ENCODE assay signal across 28 cellular contexts in the genomic region with DNA sequence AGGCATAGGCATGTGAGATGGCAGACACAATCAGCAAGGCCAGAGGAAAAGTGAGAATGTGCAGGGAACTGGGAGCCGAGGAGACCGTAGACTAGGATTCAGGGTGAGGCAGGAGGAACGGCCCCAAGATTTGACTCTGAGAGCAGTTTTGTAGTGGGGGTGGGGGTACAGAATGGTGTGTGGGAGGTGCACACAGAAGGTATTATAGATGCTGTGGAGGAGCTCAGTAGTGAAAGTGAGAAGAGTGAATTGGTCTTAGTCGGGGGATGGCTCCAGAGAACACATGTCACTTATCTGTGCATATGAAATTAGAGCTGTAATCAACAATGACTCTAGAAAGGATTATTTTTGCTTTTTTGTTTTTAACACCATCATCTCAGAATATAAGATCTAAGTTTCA. TPM values are rescaled to one million over a fixed set of nuclear protein-coding genes. Genes with fewer than 3 reads are reported as not detected.
DNase-seq lines count a peak whose midpoint lies in the region; ATAC-seq, FAIRE-seq and TF ChIP-seq lines count a peak whose summit lies in the region.
"Had no signal": no experiment of that assay in that cellular context is flagged by ENCODE, and none has a peak within 500 bp of the region (broad histone marks: within the 10 kb centered on the region; RNA-seq: fewer than 3 reads in every experiment).

No MANE protein-coding gene starts in this region.

- H3K36me3 ChIP-seq in GM12878 (ENCODE audit: control insufficient read depth in 2 of 2, insufficient read depth in 2 of 2, low read length in 1 of 2), result peaks cover 3 to 20% of the 10 kb centered on the region in 2 experiments; a peak in 2 of 4 replicates

- TF ChIP-seq RAD21 in GM12878 (IDR thresholded peaks at IDR 0.05; ENCODE audit: insufficient read depth, low read depth, low read length), result no peak

- peaks cover 47% of the 10 kb centered on the region for H3K4me1 Mint-ChIP-seq in progenitor cell of endocrine pancreas (ENCODE audit: low read depth)

- no peaks in the 10 kb centered on the region for H3K27me3 Mint-ChIP-seq in progenitor cell of endocrine pancreas

- H3K36me3 Mint-ChIP-seq in progenitor cell of endocrine pancreas (ENCODE audit: insufficient read depth), result peaks cover 23% of the 10 kb centered on the region

- no peaks in the 10 kb centered on the region for H3K27me3 ChIP-seq in GM12878 (replicated peaks in 1 of 2; ENCODE audit: control insufficient read depth in 2 of 2, insufficient read depth in 2 of 2, low read length in 1 of 2)
- H3K27me3 ChIP-seq: BLaER1, body of pancreas, neural progenitor cell, stomach, tibial nerve had no signal

- FAIRE-seq in GM12891 (lab: Jason Lieb, UNC), result peak; percentile 78
- FAIRE-seq in GM12878 (lab: Jason Lieb, UNC), result no peak
- FAIRE-seq: endothelial cell of umbilical vein had no signal

- TF ChIP-seq CTCF in GM12878 (IDR thresholded peaks at IDR 0.05 in 2 of 3, conservative IDR thresholded peaks at IDR 0.05 in 1 of 3; ENCODE audit: control insufficient read depth in 2 of 3, extremely low read depth in 1 of 3, insufficient read depth in 1 of 3, low read depth in 3 of 3, low read length in 3 of 3) (no peak), progenitor cell of endocrine pancreas (IDR thresholded peaks at IDR 0.05; ENCODE audit: unreplicated experiment) (no peak)

- in situ Hi-C loops in GM12878 (cut with MboI), result no loop called here

- no peaks in the 10 kb centered on the region for H3K9me3 Mint-ChIP-seq in progenitor cell of endocrine pancreas (ENCODE audit: low read depth)
- H3K9me3 Mint-ChIP-seq: GM23338, neural progenitor cell had no signal

- RAD21 ChIA-PET in GM12878 (lab: Charles Lee; ENCODE audit: unreplicated experiment), result interaction anchor here (0.9 to 1.0 kb wide), 3 partner anchors 9 to 180 kb away, joined by 3 to 4 read pairs (median 3); no protein-coding TSS in a partner anchor

- SMC1A ChIA-PET in GM12878 (lab: Charles Lee; ENCODE audit: uncharacterized antibody, unreplicated experiment), result interaction anchor here (1.0 to 7.0 kb wide), 3 partner anchors 11 to 80 kb away, joined by 3 to 43 read pairs (median 11); no protein-coding TSS in a partner anchor

- H3K79me2 ChIP-seq in GM12878 (ENCODE audit: control insufficient read depth, insufficient read depth, low read length), result peaks cover 5% of the 10 kb centered on the region

- POLR2A ChIA-PET in GM12878 (lab: Charles Lee), result interaction anchor here (0.6 kb wide), 1 partner anchor 991 kb away, joined by 4 read pairs; no protein-coding TSS in a partner anchor

- H3K27ac ChIP-seq in GM12878 (ENCODE audit: control insufficient read depth, insufficient read depth), result no peak overlapping the region
- H3K27ac ChIP-seq: BLaER1, body of pancreas, neural progenitor cell, parathyroid adenoma, stomach had no signal

- WGBS in GM12878 (ENCODE audit: insufficient coverage, insufficient replicate concordance, low lambda C conversion rate, missing lambda C conversion rate), result 52% methylated on average over 4 of the region's 4 CpGs

- peak overlapping the region; percentile 49 for H3K4me2 ChIP-seq in GM12878 (ENCODE audit: control insufficient read depth, insufficient read depth)
- H3K4me2 ChIP-seq: BLaER1, GM23338, neural progenitor cell had no signal

- ATAC-seq in GM21526 (IDR thresholded peaks at IDR 0.05; ENCODE audit: low FRiP score, unreplicated experiment) (peak; percentile 50), GM12878 (peak; percentile 72), GM21423 (IDR thresholded peaks at IDR 0.05; ENCODE audit: unreplicated experiment) (no peak)
- ATAC-seq: PC-3 had no signal

- no peak overlapping the region for H3K4me3 ChIP-seq in GM12878
- H3K4me3 ChIP-seq: BLaER1, body of pancreas, GM23338, neural progenitor cell, stomach, tibial nerve had no signal

- H3K9ac ChIP-seq in GM12878 (ENCODE audit: control insufficient read depth, insufficient read depth, low read length), result no peak overlapping the region
- H3K9ac ChIP-seq: BLaER1, neural progenitor cell, parathyroid adenoma had no signal

- intact Hi-C loops in GM12878 (cut with micrococcal nuclease; ENCODE audit: unreplicated experiment), result loop anchor here (1.0 to 10.0 kb wide), 3 partner anchors 80 to 350 kb away; partner anchors contain the start of genes EIF2B1 and GTF2H3

- no TSS peak for BruUV-seq in GM12878 (replicated peaks; lab: Mats Ljungman, UMichigan)

- peak overlapping the region; percentile 6 for H3K27ac Mint-ChIP-seq in progenitor cell of endocrine pancreas
- H3K27ac Mint-ChIP-seq: GM23338, neural progenitor cell had no signal

- H2AFZ ChIP-seq in GM12878 (ENCODE audit: control insufficient read depth, low read depth, low read length), result no peak overlapping the region
- H2AFZ ChIP-seq: GM23338, neural progenitor cell, parathyroid adenoma had no signal

- TF ChIP-seq EP300 in GM12878 (IDR thresholded peaks at IDR 0.05; ENCODE audit: borderline replicate concordance in 1 of 2, control insufficient read depth in 1 of 2, low read depth in 2 of 2, low read length in 2 of 2), result no peak

- peaks cover 13% of the 10 kb centered on the region for H3K4me1 ChIP-seq in GM12878 (ENCODE audit: control insufficient read depth, insufficient read depth, low read length)

- H4K20me1 ChIP-seq in GM12878 (ENCODE audit: control insufficient read depth, insufficient read depth), result no peaks in the 10 kb centered on the region; the same call in 1 of the 2 replicates

- CTCF ChIA-PET in GM12878 (lab: Yijun Ruan, JAX), result interaction anchor here (0.9 to 7.7 kb wide), 13 partner anchors 9 to 383 kb away, joined by 3 to 101 read pairs (median 4); partner anchors contain the start of gene DDX55

- no peaks in the 10 kb centered on the region for H3K9me3 ChIP-seq in GM12878 (replicated peaks; ENCODE audit: control insufficient read depth, insufficient read depth, low read length)
- H3K9me3 ChIP-seq: BLaER1, body of pancreas, stomach, tibial nerve had no signal

- no peak overlapping the region for H3K4me3 Mint-ChIP-seq in progenitor cell of endocrine pancreas (ENCODE audit: low read depth)
- H3K4me3 Mint-ChIP-seq: GM23338, neural progenitor cell had no signal

- TF ChIP-seq POLR2A in GM12891 (IDR thresholded peaks at IDR 0.05; ENCODE audit: low read depth, low read length) (no peak), GM12878 (IDR thresholded peaks at IDR 0.05; ENCODE audit: low read depth, low read length) (no peak)

- DNase-seq in GM12891 (ENCODE audit: insufficient read length, low spot score) (no peak), GM12878 (ENCODE audit: low read depth, low spot score) (no peak), progenitor cell of endocrine pancreas (ENCODE audit: low spot score, unreplicated experiment) (no peak), HuH-7.5 (ENCODE audit: low spot score) (no peak)
- DNase-seq in stimulated activated CD8-positive, alpha-beta memory T cell treated with anti-CD3 and anti-CD28 coated beads, Interleukin-4, amount 100 ng/mL, for 48 hours, result no peak
- DNase-seq: activated CD4-positive, alpha-beta T cell treated with anti-CD3 and anti-CD28 coated beads, Interleukin-2, amount 50 U/mL, for 48 hours; activated T-cell treated with anti-CD3 and anti-CD28 coated beads, Interleukin-2, amount 50 U/mL, for 48 hours; body of pancreas; EL; hippocampal formation; KG1; mesenchymal stem cell; NCI-H1105; NCI-H187 treated with DMSO at 0.1 percent for 48 hours; NCI-H2171 treated with DMSO at 0.1 percent for 48 hours; NCI-H510A; NK-92 treated with Interleukin-12 subunit alpha and Interleukin-12 subunit beta, amount 100 ng/mL, for 24 hours; PC-3; stimulated activated CD4-positive, alpha-beta T cell treated with anti-CD3 and anti-CD28 coated beads, Interleukin-1b, Interleukin-23, amount 100 ng/mL, for 48 hours; stomach had no signal

TF ChIP-seq in GM12891, 5 proteins besides CTCF, POLR2A, EP300 and RAD21:
- no peak for TF ChIP-seq SPI1 (IDR thresholded peaks at IDR 0.05; ENCODE audit: low read depth, low read length)

RNA-seq across cellular contexts. Expression of gene ZNF664, which starts 11.9 kb away (rescaled TPM):
- 22.6 TPM for polyA plus RNA-seq in GM12891 (2012; ENCODE audit: low read depth, missing spikeins)
- total RNA-seq in GM12878 (2013; cell fraction: nucleolus; rRNA removed), result 57.8 and 60.9 TPM in 2 replicates
- total RNA-seq in GM12878 (2014; rRNA removed) (22.4 and 26.6 TPM in 2 replicates), GM12878 (2014; rRNA removed; fragmentation: Illumina TruSeq; extraction: Trizol) (45.1 and 47.8 TPM in 2 replicates), GM12878 (2021) (51.0 and 59.3 TPM in 2 replicates), progenitor cell of endocrine pancreas (197 and 198 TPM in 2 replicates)
- polyA plus RNA-seq in GM12878 (2011; ENCODE audit: low read depth), result 17.2 TPM
- polyA plus RNA-seq in GM12878 (2011; rRNA removed) (53.2 and 67.8 TPM in 2 replicates), GM12878 (2014; fragmentation: Illumina TruSeq; extraction: Trizol) (65.6 and 70.4 TPM in 2 replicates), GM12878 (2014; fragmentation: Nextera tagmentation; extraction: Ambion mirVana) (1 to 10 TPM; 1.8 to 8.5 TPM), GM12878 (2014; rRNA removed) (30.0 and 39.2 TPM in 2 replicates), GM12878 (2016; fragmentation: Nextera tagmentation; extraction: Ambion mirVana) (10 to 100 TPM; 18.3 to 21.6 TPM)
- polyA plus RNA-seq in GM12878 (2011; cell fraction: cytosol; rRNA removed), result 29.8 and 30.4 TPM in 2 replicates
- 39.7 and 43.6 TPM in 2 replicates for polyA plus RNA-seq in GM12878 (2011; cell fraction: nucleus; rRNA removed)
- 26.4 and 27.4 TPM in 2 replicates for polyA plus RNA-seq in GM12878 (2012)
- 31.5 and 33.5 TPM in 2 replicates for polyA minus RNA-seq in GM12878 (2011; rRNA and poly(A)+ RNA removed)
- polyA minus RNA-seq in GM12878 (2011; cell fraction: cytosol; rRNA and poly(A)+ RNA removed), result 9.9 and 13.8 TPM in 2 replicates
- 37.7 and 52.3 TPM in 2 replicates for polyA minus RNA-seq in GM12878 (2011; cell fraction: nucleus; rRNA and poly(A)+ RNA removed)

RNA-seq across cellular contexts. Expression of gene CCDC92, which starts 12.3 kb away (rescaled TPM):
- polyA plus RNA-seq in GM12891 (2012; ENCODE audit: low read depth, missing spikeins), result 7.8 TPM
- 2.6 and 2.7 TPM in 2 replicates for total RNA-seq in GM12878 (2013; cell fraction: nucleolus; rRNA removed)
- total RNA-seq in GM12878 (2014; rRNA removed), result 2.9 and 4.8 TPM in 2 replicates
- 3.5 and 3.7 TPM in 2 replicates for total RNA-seq in GM12878 (2014; rRNA removed; fragmentation: Illumina TruSeq; extraction: Trizol)
- total RNA-seq in GM12878 (2021), result 11.8 and 12.8 TPM in 2 replicates
- polyA plus RNA-seq in GM12878 (2011; ENCODE audit: low read depth), result 4.2 TPM
- 0.61 and 0.96 TPM in 2 replicates for polyA plus RNA-seq in GM12878 (2011; rRNA removed)
- polyA plus RNA-seq in GM12878 (2011; cell fraction: cytosol; rRNA removed), result 0.47 and 0.69 TPM in 2 replicates
- polyA plus RNA-seq in GM12878 (2011; cell fraction: nucleus; rRNA removed), result 2.0 and 2.1 TPM in 2 replicates
- 6.1 and 6.7 TPM in 2 replicates for polyA plus RNA-seq in GM12878 (2012)
- polyA plus RNA-seq in GM12878 (2014; fragmentation: Illumina TruSeq; extraction: Trizol), result 2.6 and 7.1 TPM in 2 replicates
- under 1 TPM; 0.53 to 0.82 TPM for polyA plus RNA-seq in GM12878 (2014; fragmentation: Nextera tagmentation; extraction: Ambion mirVana)
- polyA plus RNA-seq in GM12878 (2014; rRNA removed), result 9.5 and 10.6 TPM in 2 replicates
- 1 to 10 TPM; 2.2 to 6.6 TPM for polyA plus RNA-seq in GM12878 (2016; fragmentation: Nextera tagmentation; extraction: Ambion mirVana)
- 0.44 and 0.46 TPM in 2 replicates for polyA minus RNA-seq in GM12878 (2011; rRNA and poly(A)+ RNA removed)
- 1.2 TPM in 1 of 2 replicates, not detected in the other for polyA minus RNA-seq in GM12878 (2011; cell fraction: cytosol; rRNA and poly(A)+ RNA removed)
- 1.2 and 3.5 TPM in 2 replicates for polyA minus RNA-seq in GM12878 (2011; cell fraction: nucleus; rRNA and poly(A)+ RNA removed)
- total RNA-seq in progenitor cell of endocrine pancreas, result 57.0 and 59.1 TPM in 2 replicates
